In the genomic region with DNA sequence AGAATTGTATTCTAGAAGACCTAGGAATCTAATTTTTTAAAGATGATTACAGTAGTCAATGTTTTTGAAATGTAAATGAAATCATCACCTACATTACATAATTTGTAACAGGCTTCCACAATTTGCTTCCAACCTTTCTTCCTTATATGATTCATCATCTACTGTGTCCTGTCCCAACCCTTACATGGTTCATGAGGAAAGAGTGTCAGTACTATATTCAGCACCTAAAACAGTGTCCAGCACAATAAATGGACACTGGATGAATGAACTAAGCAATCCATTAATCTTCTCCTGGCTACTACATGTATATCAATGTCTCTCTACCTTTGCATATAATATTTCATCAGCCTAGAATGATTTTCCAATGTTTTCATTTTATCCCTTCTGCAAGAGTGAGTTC, we compare ENCODE assay signal across 29 cellular contexts.
"Had no signal": no experiment of that assay in that cellular context is flagged by ENCODE, and none has a peak within 500 bp of the region (broad histone marks: within the 10 kb centered on the region; RNA-seq: fewer than 3 reads in every experiment).

No MANE protein-coding gene starts in this region.

- H3K4me1 Mint-ChIP-seq: stimulated activated effector memory CD8-positive, alpha-beta T cell treated with anti-CD3 and anti-CD28 coated beads, Interleukin-12 subunit alpha, Interleukin-12 subunit beta, amount 100 ng/mL, for 72 hours; stimulated activated memory B cell treated with anti-CD40 and anti-IgM and Interleukin-4, amounts not matched to agents 10 μg/mL and 1 μg/mL and 100 μg/mL, for 72 hours; stimulated activated naive B cell treated with anti-CD40 and anti-IgM and Interleukin-4, amounts not matched to agents 10 μg/mL and 1 μg/mL and 100 μg/mL, for 72 hours; stimulated activated naive CD8-positive, alpha-beta T cell treated with anti-CD3 and anti-CD28 coated beads, Interleukin-15, amount 100 ng/mL, for 72 hours had no signal

- ATAC-seq: stimulated activated effector memory CD8-positive, alpha-beta T cell treated with anti-CD3 and anti-CD28 coated beads, Interleukin-12 subunit alpha, Interleukin-12 subunit beta, amount 100 ng/mL, for 72 hours; stimulated activated memory B cell treated with anti-CD40 and anti-IgM and Interleukin-4, amounts not matched to agents 10 μg/mL and 1 μg/mL and 100 μg/mL, for 72 hours; stimulated activated naive B cell treated with anti-CD40 and anti-IgM and Interleukin-4, amounts not matched to agents 10 μg/mL and 1 μg/mL and 100 μg/mL, for 72 hours; stimulated activated naive CD8-positive, alpha-beta T cell treated with anti-CD3 and anti-CD28 coated beads, Interleukin-15, amount 100 ng/mL, for 72 hours; stimulated activated naive CD8-positive, alpha-beta T cell treated with anti-CD3 and anti-CD28 coated beads, Interleukin-15, Interleukin-2, amounts not matched to agents 100 U/mL and 50 U/mL, for 24 hours; upper lobe of right lung had no signal

- H3K27ac Mint-ChIP-seq: stimulated activated effector memory CD8-positive, alpha-beta T cell treated with anti-CD3 and anti-CD28 coated beads, Interleukin-12 subunit alpha, Interleukin-12 subunit beta, amount 100 ng/mL, for 72 hours; stimulated activated memory B cell treated with anti-CD40 and anti-IgM and Interleukin-4, amounts not matched to agents 10 μg/mL and 1 μg/mL and 100 μg/mL, for 72 hours; stimulated activated naive B cell treated with anti-CD40 and anti-IgM and Interleukin-4, amounts not matched to agents 10 μg/mL and 1 μg/mL and 100 μg/mL, for 72 hours; stimulated activated naive CD8-positive, alpha-beta T cell treated with anti-CD3 and anti-CD28 coated beads, Interleukin-15, amount 100 ng/mL, for 72 hours; stimulated activated naive CD8-positive, alpha-beta T cell treated with anti-CD3 and anti-CD28 coated beads, Interleukin-15, Interleukin-2, amounts not matched to agents 100 ng/mL and 50 ng/mL, for 24 hours; type B pancreatic cell had no signal

- FAIRE-seq: urothelium cell line had no signal

- H3K27me3 Mint-ChIP-seq: stimulated activated memory B cell treated with anti-CD40 and anti-IgM and Interleukin-4, amounts not matched to agents 10 μg/mL and 1 μg/mL and 100 μg/mL, for 72 hours; stimulated activated naive B cell treated with anti-CD40 and anti-IgM and Interleukin-4, amounts not matched to agents 10 μg/mL and 1 μg/mL and 100 μg/mL, for 72 hours; stimulated activated naive CD8-positive, alpha-beta T cell treated with anti-CD3 and anti-CD28 coated beads, Interleukin-15, amount 100 ng/mL, for 72 hours; stimulated activated naive CD8-positive, alpha-beta T cell treated with anti-CD3 and anti-CD28 coated beads, Interleukin-15, Interleukin-2, amounts not matched to agents 100 ng/mL and 50 ng/mL, for 24 hours; type B pancreatic cell had no signal

- H3K9me3 ChIP-seq: suprapubic skin, testis, thoracic aorta, thyroid gland, tibial artery, tibial nerve, transverse colon, upper lobe of left lung, upper lobe of right lung, uterus, vagina had no signal

- H3K36me3 ChIP-seq: stomach, suprapubic skin, thoracic aorta, thyroid gland, tibial artery, tibial nerve, transverse colon, upper lobe of left lung, upper lobe of right lung, uterus, vagina had no signal

- H3K9me3 Mint-ChIP-seq: stimulated activated effector memory CD8-positive, alpha-beta T cell treated with anti-CD3 and anti-CD28 coated beads, Interleukin-12 subunit alpha, Interleukin-12 subunit beta, amount 100 ng/mL, for 72 hours; type B pancreatic cell had no signal

- H3K4me3 ChIP-seq: stomach, suprapubic skin, testis, thoracic aorta, thyroid gland, tibial artery, tibial nerve, transverse colon, upper lobe of left lung, upper lobe of right lung, uterus, vagina had no signal

- H3K4me3 Mint-ChIP-seq: stimulated activated effector memory CD8-positive, alpha-beta T cell treated with anti-CD3 and anti-CD28 coated beads, Interleukin-12 subunit alpha, Interleukin-12 subunit beta, amount 100 ng/mL, for 72 hours; stimulated activated memory B cell treated with anti-CD40 and anti-IgM and Interleukin-4, amounts not matched to agents 10 μg/mL and 1 μg/mL and 100 μg/mL, for 72 hours; stimulated activated naive B cell treated with anti-CD40 and anti-IgM and Interleukin-4, amounts not matched to agents 10 μg/mL and 1 μg/mL and 100 μg/mL, for 72 hours; stimulated activated naive CD8-positive, alpha-beta T cell treated with anti-CD3 and anti-CD28 coated beads, Interleukin-15, amount 100 ng/mL, for 72 hours; stimulated activated naive CD8-positive, alpha-beta T cell treated with anti-CD3 and anti-CD28 coated beads, Interleukin-15, Interleukin-2, amounts not matched to agents 100 ng/mL and 50 ng/mL, for 24 hours; type B pancreatic cell had no signal

- H3K27me3 ChIP-seq: stomach, suprapubic skin, testis, thyroid gland, tibial artery, tibial nerve, transverse colon, upper lobe of left lung, upper lobe of right lung, uterus, vagina had no signal

- H3K4me1 ChIP-seq: stomach, suprapubic skin, testis, thyroid gland, tibial artery, tibial nerve, transverse colon, upper lobe of left lung, upper lobe of right lung, uterus, vagina had no signal

- H3K27ac ChIP-seq: stomach, suprapubic skin, testis, thoracic aorta, thyroid gland, tibial artery, tibial nerve, transverse colon, upper lobe of left lung, upper lobe of right lung, uterus, vagina had no signal

- H3K36me3 Mint-ChIP-seq: stimulated activated effector memory CD8-positive, alpha-beta T cell treated with anti-CD3 and anti-CD28 coated beads, Interleukin-12 subunit alpha, Interleukin-12 subunit beta, amount 100 ng/mL, for 72 hours; stimulated activated memory B cell treated with anti-CD40 and anti-IgM and Interleukin-4, amounts not matched to agents 10 μg/mL and 1 μg/mL and 100 μg/mL, for 72 hours; stimulated activated naive B cell treated with anti-CD40 and anti-IgM and Interleukin-4, amounts not matched to agents 10 μg/mL and 1 μg/mL and 100 μg/mL, for 72 hours; type B pancreatic cell had no signal

- DNase-seq: stimulated activated CD4-positive, alpha-beta T cell treated with anti-CD3 and anti-CD28 coated beads, Interleukin-2, amount 100 ng/mL, for 48 hours; stimulated activated CD4-positive, alpha-beta T cell treated with anti-CD3 and anti-CD28 coated beads, Interleukin-4, amount 100 ng/mL, for 1 hour; stimulated activated CD4-positive, alpha-beta T cell treated with anti-CD3 and anti-CD28 coated beads, Interleukin-4, amount 100 ng/mL, for 24 hours; stimulated activated CD4-positive, alpha-beta T cell treated with anti-CD3 and anti-CD28 coated beads, Interleukin-4, amount 100 ng/mL, for 4 hours; stimulated activated CD8-positive, alpha-beta memory T cell treated with anti-CD3 and anti-CD28 coated beads, Interleukin-4, amount 100 ng/mL, for 48 hours; stimulated activated naive B cell treated with anti-CD40 and anti-IgM and Interleukin-4, amounts not matched to agents 10 μg/mL and 1 μg/mL and 100 μg/mL, for 72 hours; stimulated activated naive CD4-positive, alpha-beta T cell; stimulated activated naive CD4-positive, alpha-beta T cell treated with Interleukin-2 at 50 U/mL for 16 hours; stimulated activated naive CD8-positive, alpha-beta T cell treated with anti-CD3 and anti-CD28 coated beads, Interleukin-15, amount 100 ng/mL, for 72 hours; stimulated activated naive CD8-positive, alpha-beta T cell treated with anti-CD3 and anti-CD28 coated beads, Interleukin-15, Interleukin-2, amounts not matched to agents 100 U/mL and 50 U/mL, for 24 hours; stomach; substantia nigra; testis; thyroid gland; tibial artery; transverse colon; trophoblast cell; upper lobe of right lung; uterus had no signal
